23 cellular contexts compared by ENCODE assay signal in the genomic region with DNA sequence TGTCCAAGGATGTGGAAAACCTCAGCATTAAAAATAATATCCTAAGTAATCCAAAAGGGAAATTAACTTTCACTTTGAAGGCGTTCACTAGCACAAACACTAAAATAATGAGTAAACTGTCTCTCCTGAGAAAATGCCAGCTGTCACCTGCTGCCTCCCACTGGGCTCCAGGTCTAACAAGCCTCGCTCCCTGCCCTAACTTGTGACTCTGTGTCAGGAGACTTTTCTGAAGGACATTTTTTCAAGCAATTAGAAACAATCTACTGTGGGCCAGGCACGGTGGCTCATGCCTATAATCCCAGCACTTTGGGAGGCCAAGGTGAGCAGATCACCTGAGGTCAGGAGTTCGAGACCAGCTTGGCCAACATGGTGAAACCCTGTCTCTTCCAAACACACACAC.
DNase-seq lines count a peak whose midpoint lies in the region; ATAC-seq and TF ChIP-seq lines count a peak whose summit lies in the region.
"Had no signal": no experiment of that assay in that cellular context is flagged by ENCODE, and none has a peak within 500 bp of the region (broad histone marks: within the 10 kb centered on the region; RNA-seq: fewer than 3 reads in every experiment).

No MANE protein-coding gene starts in this region.

- H3K36me3 ChIP-seq in endocrine pancreas (ENCODE audit: control insufficient read depth, insufficient read depth, low read length) = no peaks in the 10 kb centered on the region
- no peaks in the 10 kb centered on the region for H3K36me3 ChIP-seq in esophagus squamous epithelium
- H3K36me3 ChIP-seq: colonic mucosa, MG63, thoracic aorta had no signal

- TF ChIP-seq POLR2A in esophagus squamous epithelium (IDR thresholded peaks at IDR 0.05) = no peak

- no peaks in the 10 kb centered on the region for H3K27me3 ChIP-seq in endocrine pancreas (ENCODE audit: control insufficient read depth, insufficient read depth, low read length)
- H3K27me3 ChIP-seq in esophagus squamous epithelium = no peaks in the 10 kb centered on the region
- H3K27me3 ChIP-seq: colonic mucosa, foreskin keratinocyte, MG63 had no signal

- H3K9me3 ChIP-seq in endocrine pancreas (ENCODE audit: control insufficient read depth, low read length) (no peaks in the 10 kb centered on the region), esophagus squamous epithelium (no peaks in the 10 kb centered on the region)
- H3K9me3 ChIP-seq: colonic mucosa, MG63, thoracic aorta had no signal

- H3K4me3 ChIP-seq in endocrine pancreas (ENCODE audit: control insufficient read depth, insufficient read depth, low read length) (peak overlapping the region; percentile 62), esophagus squamous epithelium (no peak overlapping the region)
- H3K4me3 ChIP-seq: colonic mucosa, MG63, thoracic aorta had no signal

- 44 to 72% methylated on average over 1 to 3 of the region's 4 CpGs for WGBS in esophagus squamous epithelium, 2 donors

- H3K4me1 ChIP-seq in endocrine pancreas (ENCODE audit: control insufficient read depth, insufficient read depth, low read length) = no peaks in the 10 kb centered on the region
- no peaks in the 10 kb centered on the region for H3K4me1 ChIP-seq in esophagus squamous epithelium
- H3K4me1 ChIP-seq: colonic mucosa had no signal

- H3K27ac ChIP-seq in esophagus squamous epithelium = no peak overlapping the region
- H3K27ac ChIP-seq: colonic mucosa, foreskin keratinocyte, thoracic aorta, VCaP had no signal

- TF ChIP-seq CTCF in esophagus squamous epithelium (IDR thresholded peaks at IDR 0.05) = no peak

- no peak overlapping the region for H3K9ac ChIP-seq in endocrine pancreas (ENCODE audit: control insufficient read depth, insufficient read depth, low read length)

- intact Hi-C loops in esophagus squamous epithelium (cut with DNase I) (no loop called here), left cardiac atrium (cut with DNase I) (no loop called here)

- DNase-seq in NCI-H524 (lab: John Stamatoyannopoulos, UW) (peak; percentile 29 to 56), NCI-H524 treated with DMSO at 0.1 percent for 48 hours (lab: John Stamatoyannopoulos, UW) (no peak), NCI-H2107 treated with DMSO at 0.1 percent for 48 hours (lab: John Stamatoyannopoulos, UW; ENCODE audit: unreplicated experiment) (peak; percentile 96), GM19240 (ENCODE audit: insufficient read length, low spot score) (no peak), esophagus squamous epithelium (lab: John Stamatoyannopoulos, UW) (no peak), left cardiac atrium (no peak)
- DNase-seq in activated CD4-positive, CD25-positive, alpha-beta regulatory T cell treated with anti-CD3 and anti-CD28 coated beads, Interleukin-2, amount 50 U/mL, for 72 hours = no peak
- DNase-seq: activated CD4-positive, alpha-beta memory T cell treated with anti-CD3 and anti-CD28 coated beads for 36 hours; activated T-cell treated with anti-CD3 and anti-CD28 coated beads, Interleukin-2, amount 50 U/mL, for 1 hour; CD4-positive, CD25-positive, alpha-beta regulatory T cell; colonic mucosa; foreskin keratinocyte; left colon; MG63; NCI-H446; OCI-M1; retina; SHP77 treated with DMSO at 0.1 percent for 48 hours had no signal

- no peak for ATAC-seq in left cardiac atrium
- ATAC-seq: activated naive CD4-positive, alpha-beta T cell treated with anti-CD3 and anti-CD28 coated beads, Interleukin-2, amount 50 U/mL, for 72 hours; foreskin keratinocyte; left colon; stimulated activated effector memory CD8-positive, alpha-beta T cell treated with anti-CD3 and anti-CD28 coated beads, Interleukin-12 subunit alpha, Interleukin-12 subunit beta, amount 100 ng/mL, for 72 hours had no signal

Comparison
In these comparisons a context has a peak if more than half of its experiments do, and no peak if none do; other contexts are left out.
1. DNase-seq: peak in NCI-H524 (2 of 2) and NCI-H2107 treated with DMSO at 0.1 percent for 48 hours (single experiment); none in NCI-H524 treated with DMSO at 0.1 percent for 48 hours (single experiment), GM19240 (single experiment), esophagus squamous epithelium (single experiment), activated CD4-positive, CD25-positive, alpha-beta regulatory T cell treated with anti-CD3 and anti-CD28 coated beads, Interleukin-2, amount 50 U/mL, for 72 hours (single experiment) and left cardiac atrium (single experiment).